ENCODE assay signal across 18 cellular contexts in the genomic region with DNA sequence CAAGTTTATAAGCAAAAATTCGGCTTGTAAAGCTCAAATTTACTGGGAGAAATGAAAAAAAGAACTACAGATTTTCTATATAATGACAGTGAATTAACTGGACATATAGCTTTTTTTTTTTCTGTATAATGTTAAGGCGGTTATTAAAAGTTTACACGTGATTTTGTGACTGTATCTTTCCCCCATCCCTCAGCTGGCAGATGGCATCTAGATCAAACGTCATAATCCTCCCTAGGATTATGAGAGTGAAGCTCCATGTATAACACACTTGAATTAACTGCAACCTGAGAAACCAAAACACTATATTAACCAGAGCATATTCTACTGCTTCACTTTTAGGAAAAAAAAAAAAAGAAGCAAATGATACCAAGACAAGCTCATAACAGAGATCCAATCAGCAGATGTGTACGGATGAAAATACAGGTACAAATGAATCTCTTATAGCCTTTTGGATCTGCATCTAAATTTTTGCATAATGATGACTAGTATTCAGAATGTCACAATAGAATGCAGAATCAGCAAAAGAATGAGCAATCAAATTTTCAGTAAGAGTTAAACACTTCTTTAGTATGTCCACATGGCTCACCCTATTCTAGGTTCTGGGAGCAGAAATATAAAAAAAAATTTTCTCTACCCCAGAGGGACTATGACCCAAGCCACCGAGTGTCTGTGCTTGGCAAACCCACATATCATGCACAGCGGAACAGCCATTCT. TPM values are rescaled to one million over a fixed set of nuclear protein-coding genes. Genes with fewer than 3 reads are reported as not detected.
A peak's percentile ranks its signal among the peaks of the same experiment; 100 is the strongest.
DNase-seq lines count a peak whose midpoint lies in the region; ATAC-seq, FAIRE-seq and TF ChIP-seq lines count a peak whose summit lies in the region.
"Had no signal": no experiment of that assay in that cellular context is flagged by ENCODE, and none has a peak within 500 bp of the region (broad histone marks: within the 10 kb centered on the region; RNA-seq: fewer than 3 reads in every experiment).

No MANE protein-coding gene starts in this region.

- H3K4me2 ChIP-seq in K562 (ENCODE audit: insufficient read depth, low read length), result no peak overlapping the region
- H3K4me2 ChIP-seq: BLaER1 treated with 17β-estradiol and CSF1 and Interleukin-3, amounts not matched to agents 10 nM and 100 nM had no signal

- no peak for ATAC-seq in K562
- ATAC-seq in natural killer cell, result no peak
- no peak for ATAC-seq in foreskin keratinocyte
- ATAC-seq: GM12878, HCT116 had no signal

- H4K20me1 ChIP-seq in K562 (replicated peaks; ENCODE audit: control insufficient read depth, insufficient read depth, low read length), result no peaks in the 10 kb centered on the region
- H4K20me1 ChIP-seq: BLaER1 treated with 17β-estradiol and CSF1 and Interleukin-3, amounts not matched to agents 10 nM and 100 nM had no signal

- under 1% methylated on average over 7 of the region's 7 CpGs for whole genome bisulfite sequencing in K562 (ENCODE audit: insufficient coverage, low coverage, missing lambda C conversion rate)

- H3K27me3 ChIP-seq in K562 (ENCODE audit: control insufficient read depth in 2 of 2, insufficient read depth in 2 of 2, low read length in 2 of 2) (peaks cover 3 to 4% of the 10 kb centered on the region in 2 experiments; a peak in 2 of 5 replicates), foreskin keratinocyte (peaks cover 8% of the 10 kb centered on the region)
- H3K27me3 ChIP-seq: BLaER1 treated with 17β-estradiol and CSF1 and Interleukin-3, amounts not matched to agents 10 nM and 100 nM had no signal

- H3K79me2 ChIP-seq in K562 (ENCODE audit: control insufficient read depth, insufficient read depth, low read length), result no peaks in the 10 kb centered on the region

- intact Hi-C loops in K562 (cut with micrococcal nuclease) (no loop called here), natural killer cell (cut with micrococcal nuclease) (no loop called here)

- no peak overlapping the region for H3K4me3 Mint-ChIP-seq in natural killer cell
- H3K4me3 Mint-ChIP-seq: CD4-positive, CD25-positive, alpha-beta regulatory T cell had no signal

- H3K4me1 ChIP-seq in K562 (replicated peaks in 1 of 2; ENCODE audit: control insufficient read depth in 2 of 2, insufficient read depth in 2 of 2, low read length in 2 of 2), result no peaks in the 10 kb centered on the region
- H3K4me1 ChIP-seq in foreskin keratinocyte, result no peaks in the 10 kb centered on the region
- H3K4me1 ChIP-seq: BLaER1 treated with 17β-estradiol and CSF1 and Interleukin-3, amounts not matched to agents 10 nM and 100 nM had no signal

- no peak for FAIRE-seq in K562 (lab: Jason Lieb, UNC)
- FAIRE-seq: GM12878, GM18507, H54 had no signal

- H3K9ac ChIP-seq in K562 (ENCODE audit: insufficient read depth in 1 of 2, low read depth in 2 of 2, low read length in 2 of 2), result no peak overlapping the region
- H3K9ac ChIP-seq: BLaER1 treated with 17β-estradiol and CSF1 and Interleukin-3, amounts not matched to agents 10 nM and 100 nM had no signal

- no peak overlapping the region for H3K27ac Mint-ChIP-seq in natural killer cell
- H3K27ac Mint-ChIP-seq: CD4-positive, CD25-positive, alpha-beta regulatory T cell had no signal

- CTCF ChIA-PET in K562 (lab: Yijun Ruan, JAX; ENCODE audit: low intra/inter-chr PET ratio), result interaction anchor here (0.7 kb wide), 1 partner anchor 641 kb away, joined by 3 read pairs; no protein-coding TSS in a partner anchor

- H3K27ac ChIP-seq in K562 (ENCODE audit: extremely low read depth, low read depth, low read length) (no peak overlapping the region), foreskin keratinocyte (no peak overlapping the region)
- H3K27ac ChIP-seq: BLaER1 treated with 17β-estradiol and CSF1 and Interleukin-3, amounts not matched to agents 10 nM and 100 nM; HL-60 had no signal

- DNase-seq in NCI-H2171 treated with DMSO at 0.1 percent for 48 hours (lab: John Stamatoyannopoulos, UW), result peak; percentile 67
- DNase-seq in NCI-H2171 (lab: John Stamatoyannopoulos, UW), result no peak
- peak; percentile 85 to 95 for DNase-seq in NCI-H524 (lab: John Stamatoyannopoulos, UW)
- DNase-seq in K562 (ENCODE audit: extremely low read depth in 1 of 4, low spot score in 3 of 4), result no peak
- DNase-seq in natural killer cell, result no peak
- DNase-seq in anterior cingulate cortex (lab: John Stamatoyannopoulos, UW), result no peak
- DNase-seq in foreskin keratinocyte, result no peak
- DNase-seq: 8988T; ACHN; CD4-positive, CD25-positive, alpha-beta regulatory T cell; DMS79 had no signal

- H3K9me3 ChIP-seq in K562 (replicated peaks; ENCODE audit: control insufficient read depth, insufficient read depth, low read depth, low read length), result no peaks in the 10 kb centered on the region

- no peaks in the 10 kb centered on the region for H3K9me3 Mint-ChIP-seq in natural killer cell

- no peak for TF ChIP-seq POLR2A in K562 (conservative IDR thresholded peaks at IDR 0.05)

- TF ChIP-seq CTCF in K562 (IDR thresholded peaks at IDR 0.05 in 2 of 3, conservative IDR thresholded peaks at IDR 0.05 in 1 of 3; ENCODE audit: insufficient read depth in 2 of 3, low read depth in 1 of 3, low read length in 3 of 3) (no peak), natural killer cell (IDR thresholded peaks at IDR 0.05) (no peak), foreskin keratinocyte (conservative IDR thresholded peaks at IDR 0.05) (no peak)

- TF ChIP-seq EP300 in K562 (IDR thresholded peaks at IDR 0.05; ENCODE audit: low read length), result no peak

- in situ Hi-C loops in K562 (cut with MboI), result no loop called here

- POLR2A ChIA-PET in K562 (lab: Yijun Ruan, JAX), result interaction anchor here (0.7 kb wide), 1 partner anchor 293 kb away, joined by 3 read pairs; no protein-coding TSS in a partner anchor

- no peak for TF ChIP-seq RAD21 in K562 (CRISPR knock-in tag; conservative IDR thresholded peaks at IDR 0.05 in 1 of 2, IDR thresholded peaks at IDR 0.05 in 1 of 2)

- peaks cover 5 to 13% of the 10 kb centered on the region in 2 donors for H3K27me3 Mint-ChIP-seq in natural killer cell (ENCODE audit: low read depth in 2 of 2)
- H3K27me3 Mint-ChIP-seq: CD4-positive, CD25-positive, alpha-beta regulatory T cell had no signal

- H3K9me1 ChIP-seq in K562 (ENCODE audit: control insufficient read depth, insufficient read depth, low read length), result no peaks in the 10 kb centered on the region

- H3K36me3 ChIP-seq in K562 (ENCODE audit: control insufficient read depth, insufficient read depth, low read length), result no peaks in the 10 kb centered on the region
- H3K36me3 ChIP-seq: BLaER1 treated with 17β-estradiol and CSF1 and Interleukin-3, amounts not matched to agents 10 nM and 100 nM had no signal

- H3K4me3 ChIP-seq in K562, result no peak overlapping the region
- H3K4me3 ChIP-seq: BLaER1 treated with 17β-estradiol and CSF1 and Interleukin-3, amounts not matched to agents 10 nM and 100 nM; GM12878 had no signal

- H2AFZ ChIP-seq in K562 (ENCODE audit: low read depth, low read length), result no peak overlapping the region

- no peaks in the 10 kb centered on the region for H3K4me1 Mint-ChIP-seq in natural killer cell
- H3K4me1 Mint-ChIP-seq: CD4-positive, CD25-positive, alpha-beta regulatory T cell had no signal

- H3K36me3 Mint-ChIP-seq in natural killer cell, result no peaks in the 10 kb centered on the region
- H3K36me3 Mint-ChIP-seq: CD4-positive, CD25-positive, alpha-beta regulatory T cell had no signal

- BruUV-seq in K562 (replicated peaks; lab: Mats Ljungman, UMichigan), result no TSS peak

TF ChIP-seq in K562, 482 proteins besides CTCF, POLR2A, EP300 and RAD21:
- TF ChIP-seq CBX5 (IDR thresholded peaks at IDR 0.05; ENCODE audit: borderline replicate concordance, low read depth) (no peak), POLR2AphosphoS5 (IDR thresholded peaks at IDR 0.05; ENCODE audit: control insufficient read depth, insufficient read depth, low read depth, low read length) (no peak), SMAD1 (IDR thresholded peaks at IDR 0.05; ENCODE audit: low read depth, low read length, partially characterized antibody) (no peak), MAFG (tag; conservative IDR thresholded peaks at IDR 0.05) (peak; percentile 31; the same call in 1 of the 2 replicates), ZNF316 (IDR thresholded peaks at IDR 0.05) (peak; percentile 64), RUNX1 (IDR thresholded peaks at IDR 0.05; ENCODE audit: low read depth) (no peak)

RNA-seq across cellular contexts. Expression of gene MOBP, which starts 12.4 kb away (rescaled TPM):
- total RNA-seq in K562 (2011; cell fraction: chromatin; rRNA removed; ENCODE audit: low replicate concordance), result not detected in 2 replicates
- total RNA-seq in K562 (2011; cell fraction: nucleolus; rRNA removed), result not detected in 2 replicates
- total RNA-seq in K562 (2011; cell fraction: nucleoplasm; rRNA removed), result not detected in 2 replicates
- not detected in 2 replicates for total RNA-seq in K562 (2014; rRNA removed)
- total RNA-seq in K562 (2014; rRNA removed; fragmentation: Illumina TruSeq; extraction: Trizol), result 0.06 and 0.11 TPM in 2 replicates
- 0.04 TPM in 1 of 2 replicates, not detected in the other for total RNA-seq in K562 (2015; rRNA removed; fragmentation: Illumina TruSeq; extraction: Trizol)
- 0.13 and 0.33 TPM in 2 replicates for total RNA-seq in K562 (2021)
- 0.04 TPM in 1 of 2 replicates, not detected in the other for polyA plus RNA-seq in K562 (2011; rRNA removed)
- 0.01 TPM in 1 of 2 replicates, not detected in the other for polyA plus RNA-seq in K562 (2011; cell fraction: cytosol; rRNA removed)
- 0.04 TPM in 2 replicates for polyA plus RNA-seq in K562 (2011; cell fraction: nucleus; rRNA removed)
- 0.05 and 0.25 TPM in 2 replicates for polyA plus RNA-seq in K562 (2012)
- polyA plus RNA-seq in K562 (2014; fragmentation: Illumina TruSeq; extraction: Trizol), result 0.09 and 0.15 TPM in 2 replicates
- under 1 TPM in 1 of 2 experiments, not detected in 1; 0.10 TPM for polyA plus RNA-seq in K562 (2014; fragmentation: Nextera tagmentation; extraction: Ambion mirVana)
- polyA plus RNA-seq in K562 (2014; rRNA removed), result 0.25 TPM in 1 of 2 replicates, not detected in the other
- polyA minus RNA-seq in K562 (2011; rRNA and poly(A)+ RNA removed), result 0.12 TPM in 1 of 2 replicates, not detected in the other
- polyA minus RNA-seq in K562 (2011; cell fraction: cytosol; rRNA and poly(A)+ RNA removed), result not detected in 2 replicates
- under 0.01 and 0.11 TPM in 2 replicates for polyA minus RNA-seq in K562 (2011; cell fraction: nucleus; rRNA and poly(A)+ RNA removed)
- not detected for total RNA-seq in natural killer cell
- not detected in 2 replicates for total RNA-seq in foreskin keratinocyte
- not detected in 2 replicates for polyA plus RNA-seq in foreskin keratinocyte
- total RNA-seq: CD4-positive, CD25-positive, alpha-beta regulatory T cell; G401 had no signal
- polyA plus RNA-seq: CD4-positive, CD25-positive, alpha-beta regulatory T cell had no signal

Comparison
In these comparisons a context has a peak if more than half of its experiments do, and no peak if none do; other contexts are left out.
1. DNase-seq: peak in NCI-H2171 treated with DMSO at 0.1 percent for 48 hours (single experiment) and NCI-H524 (2 of 2); none in NCI-H2171 (single experiment), K562 (0 of 4), natural killer cell (single experiment), anterior cingulate cortex (0 of 58) and foreskin keratinocyte (0 of 2).